ENCODE assay signal across 8 cellular contexts in genomic region chr20:325043-325888, GRCh38. TPM values are rescaled to one million over a fixed set of nuclear protein-coding genes. Genes with fewer than 3 reads are reported as not detected.
DNase-seq lines count a peak whose midpoint lies in the region; ATAC-seq and TF ChIP-seq lines count a peak whose summit lies in the region.

TSS of gene SOX12 (plus strand) at chr20:325552. CDS start at chr20:325925, 373 bp downstream.

- H3K23ac ChIP-seq in IMR-90 (ENCODE audit: low read depth, low read length): peak within 1 kb of the TSS; percentile 95; the same call in 1 of the 2 replicates

- peak within 1 kb of the TSS; percentile 92 for H3K4ac ChIP-seq in IMR-90 (ENCODE audit: low read depth, low read length)

- H3K4me2 ChIP-seq in IMR-90 (ENCODE audit: low read depth, low read length): peak within 1 kb of the TSS; percentile 83
- peak within 1 kb of the TSS; percentile 93 for H3K4me2 ChIP-seq in OCI-LY3 (ENCODE audit: low read length)

- CTCF ChIA-PET in IMR-90 (lab: Yijun Ruan, JAX): no interaction called here

- H3K18ac ChIP-seq in IMR-90 (ENCODE audit: low read depth, low read length): peak within 1 kb of the TSS; percentile 49

- peak within 1 kb of the TSS; percentile 92 for H2BK5ac ChIP-seq in IMR-90 (ENCODE audit: low read depth, low read length, poor library complexity, severe bottlenecking)

- peak; percentile 70 for TF ChIP-seq POLR2A in IMR-90 (IDR thresholded peaks at IDR 0.05; ENCODE audit: low read depth, low read length)

- H2BK15ac ChIP-seq in IMR-90 (ENCODE audit: low read depth, low read length): peak within 1 kb of the TSS; percentile 79; the same call in 2 of the 3 replicates

- in situ Hi-C loops in IMR-90 (cut with MboI; ENCODE audit: low sequenced_read_pairs): no loop called here

- peak within 1 kb of the TSS; percentile 93 for H2AK5ac ChIP-seq in IMR-90 (ENCODE audit: low read depth, low read length)

- H3K36me3 ChIP-seq in IMR-90 (ENCODE audit: control insufficient read depth, insufficient read depth, low read length) (peaks cover 8% of the 10 kb centered on the region; the same call in 1 of the 2 replicates), OCI-LY3 (replicated peaks; ENCODE audit: low read depth, low read length) (peaks cover 8% of the 10 kb centered on the region)

- H3K27me3 ChIP-seq in IMR-90 (ENCODE audit: control insufficient read depth, insufficient read depth, low read length): no peaks in the 10 kb centered on the region
- H3K27me3 ChIP-seq in OCI-LY3 (ENCODE audit: low read depth, low read length): no peaks in the 10 kb centered on the region

- POLR2A ChIA-PET in IMR-90 (lab: Charles Lee; ENCODE audit: unreplicated experiment): interaction anchor here (0.5 to 0.6 kb wide), 2 partner anchors 113 to 153 kb away, joined by 3 to 13 read pairs; no protein-coding TSS in a partner anchor

- H2BK20ac ChIP-seq in IMR-90 (ENCODE audit: low read depth, low read length): no peak within 1 kb of the TSS

- ATAC-seq in GM21529 (IDR thresholded peaks at IDR 0.05; ENCODE audit: unreplicated experiment): peak; percentile 74
- ATAC-seq in IMR-90 (ENCODE audit: low read depth): peak; percentile 65

- H3K56ac ChIP-seq in IMR-90 (ENCODE audit: extremely low read depth, insufficient read depth, low read length): peak within 1 kb of the TSS; percentile 87

- H3K9me1 ChIP-seq in IMR-90 (ENCODE audit: insufficient read depth, low read length): peaks cover 4% of the 10 kb centered on the region; the same call in 1 of the 2 replicates

- peak within 1 kb of the TSS; percentile 99 for H2AK9ac ChIP-seq in IMR-90 (replicated peaks; ENCODE audit: low read depth, low read length, poor library complexity)

- peak within 1 kb of the TSS; percentile 84 for H3K14ac ChIP-seq in IMR-90 (replicated peaks; ENCODE audit: low read depth, low read length)

- dilution Hi-C loops in IMR-90 (cut with HindIII; ENCODE audit: low sequenced_read_pairs, unreplicated experiment): no loop called here

- H3K79me2 ChIP-seq in OCI-LY3 (ENCODE audit: low read length): peaks cover 30% of the 10 kb centered on the region

- no peak for TF ChIP-seq RAD21 in IMR-90 (IDR thresholded peaks at IDR 0.05; ENCODE audit: low read length)

- H3K9me3 ChIP-seq in IMR-90 (ENCODE audit: control insufficient read depth, insufficient read depth, low read length) (peaks cover 2% of the 10 kb centered on the region; the same call in 1 of the 2 replicates), OCI-LY3 (ENCODE audit: insufficient read depth, low read length) (no peaks in the 10 kb centered on the region)

- no peak for TF ChIP-seq CTCF in IMR-90 (conservative IDR thresholded peaks at IDR 0.05; ENCODE audit: low read depth, low read length)
- no peak for TF ChIP-seq CTCF in OCI-LY3 (IDR thresholded peaks at IDR 0.05; ENCODE audit: low read depth, low read length)

- H3K4me1 ChIP-seq in IMR-90 (ENCODE audit: control insufficient read depth, insufficient read depth, low read length) (peaks cover 16% of the 10 kb centered on the region), OCI-LY3 (ENCODE audit: low read length) (peaks cover 26% of the 10 kb centered on the region)

- peak within 1 kb of the TSS; percentile 43 for H4K5ac ChIP-seq in IMR-90 (ENCODE audit: low read depth, low read length)

- peak within 1 kb of the TSS; percentile 87 for H3K9ac ChIP-seq in IMR-90 (ENCODE audit: low read depth, low read length)
- peak within 1 kb of the TSS; percentile 97 for H3K9ac ChIP-seq in OCI-LY3 (ENCODE audit: low read length)

- H4K20me1 ChIP-seq in IMR-90 (ENCODE audit: insufficient read depth, low read length) (peaks cover 36% of the 10 kb centered on the region), OCI-LY3 (ENCODE audit: insufficient read depth, low read length) (peaks cover 28% of the 10 kb centered on the region)

- BruUV-seq in IMR-90 (replicated peaks; lab: Mats Ljungman, UMichigan): no TSS peak

- intact Hi-C loops in IMR-90 (cut with micrococcal nuclease): no loop called here

- WGBS in IMR-90 (ENCODE audit: extremely low coverage in 2 of 2, insufficient read length in 1 of 2), 2 experiments: 0% methylated on average over 20 of the region's 106 CpGs; no CpG with 5 or more reads in 1 of the 2 experiments

- peak within 1 kb of the TSS; percentile 77 to 82; a peak in 2 of 4 replicates for H4K8ac ChIP-seq in IMR-90 (ENCODE audit: low read depth in 2 of 2, low read length in 2 of 2)

- peak; percentile 90 for DNase-seq in DMS114 treated with DMSO at 0.1 percent for 48 hours (lab: John Stamatoyannopoulos, UW; ENCODE audit: unreplicated experiment)
- DNase-seq in IMR-90: peak; percentile 87
- DNase-seq in activated T-cell treated with anti-CD3 and anti-CD28 coated beads for 24 hours (ENCODE audit: low read depth): peak; percentile 94
- DNase-seq in epidermal melanocyte (ENCODE audit: insufficient read length, low spot score): peak; percentile 80
- peak; percentile 93 for DNase-seq in middle frontal gyrus (ENCODE audit: extremely low spot score, low spot score)
- peak; percentile 97 to 98 for DNase-seq in stimulated activated CD8-positive, alpha-beta memory T cell treated with anti-CD3 and anti-CD28 coated beads, Interleukin-2, amount 100 ng/mL, for 48 hours (ENCODE audit: low read depth in 2 of 2)

- peak within 1 kb of the TSS; percentile 87 for H4K91ac ChIP-seq in IMR-90 (ENCODE audit: insufficient read depth, low read depth, low read length)

- peak within 1 kb of the TSS; percentile 94 for H3K4me3 ChIP-seq in IMR-90 (ENCODE audit: insufficient read depth, low read depth, low read length)
- H3K4me3 ChIP-seq in OCI-LY3 (ENCODE audit: low read length): peak within 1 kb of the TSS; percentile 95

- peaks cover 22 to 37% of the 10 kb centered on the region in 2 experiments; a peak in 3 of 4 replicates for H3K79me1 ChIP-seq in IMR-90 (ENCODE audit: low read depth in 1 of 2, low read length in 2 of 2)

- peak within 1 kb of the TSS; percentile 69 for H2BK120ac ChIP-seq in IMR-90 (ENCODE audit: low read depth, low read length)

- H3K27ac ChIP-seq in IMR-90 (ENCODE audit: insufficient read depth, low read length) (peak within 1 kb of the TSS; percentile 97), OCI-LY3 (ENCODE audit: low read length) (peak within 1 kb of the TSS; percentile 87)

- H2AFZ ChIP-seq in IMR-90 (replicated peaks; ENCODE audit: low read length, poor library complexity) (peak within 1 kb of the TSS; percentile 97), OCI-LY3 (ENCODE audit: low read depth, low read length) (peak within 1 kb of the TSS; percentile 49; the same call in 1 of the 2 replicates)

TF ChIP-seq in IMR-90, 13 proteins besides CTCF, POLR2A, EP300 and RAD21:
- TF ChIP-seq MAZ (IDR thresholded peaks at IDR 0.05; ENCODE audit: borderline replicate concordance, low read depth, low read length) (peak; percentile 85), FOS (IDR thresholded peaks at IDR 0.05; ENCODE audit: low read depth, low read length) (no peak), MXI1 (IDR thresholded peaks at IDR 0.05; ENCODE audit: borderline replicate concordance, low read depth, low read length) (0 out of 2 replicates have a peak, but pooled peaks have one; percentile 10), ELK1 (IDR thresholded peaks at IDR 0.05; ENCODE audit: borderline replicate concordance, low read depth, low read length) (no peak), RCOR1 (IDR thresholded peaks at IDR 0.05; ENCODE audit: insufficient replicate concordance, low read length) (no peak), NFE2L2 (IDR thresholded peaks at IDR 0.05; ENCODE audit: low read depth, low read length) (no peak), CEBPB (IDR thresholded peaks at IDR 0.05; ENCODE audit: low read depth, low read length) (no peak), SMC3 (IDR thresholded peaks at IDR 0.05; ENCODE audit: low read depth, low read length) (no peak), BHLHE40 (IDR thresholded peaks at IDR 0.05; ENCODE audit: low read depth, low read length) (peak; percentile 64), MAFK (IDR thresholded peaks at IDR 0.05; ENCODE audit: low read depth, low read length) (no peak), CHD1 (IDR thresholded peaks at IDR 0.05; ENCODE audit: low read depth, low read length) (no peak), RFX5 (IDR thresholded peaks at IDR 0.05; ENCODE audit: low read depth, low read length) (peak; percentile 100), USF2 (IDR thresholded peaks at IDR 0.05; ENCODE audit: low read depth, low read length) (no peak)
TF ChIP-seq in IMR-90: peak in this region for 4.

RNA-seq across cellular contexts. Expression of gene SOX12, which starts in this region (rescaled TPM):
- 1.1 TPM in 2 replicates for total RNA-seq in IMR-90 (2012; rRNA removed)
- polyA plus RNA-seq in IMR-90 (2012; rRNA removed): 6.2 and 6.4 TPM in 2 replicates
- polyA plus RNA-seq in IMR-90 (2012; cell fraction: cytosol; rRNA removed): 9.7 and 10.0 TPM in 2 replicates
- 15.8 and 22.6 TPM in 2 replicates for polyA plus RNA-seq in IMR-90 (2012; cell fraction: nucleus; rRNA removed; ENCODE audit: low replicate concordance)

Comparison
In these comparisons a context has a peak if more than half of its experiments do, and no peak if none do; other contexts are left out.
1. Peak in every context shown above with its lines: DNase-seq, ATAC-seq, H3K4me3 ChIP-seq and H3K27ac ChIP-seq.